8 cellular contexts compared by ENCODE assay signal in genomic region chr1:88800382-88801051, GRCh38.
A peak's percentile ranks its signal among the peaks of the same experiment; 100 is the strongest.
DNase-seq lines count a peak whose midpoint lies in the region; ATAC-seq and TF ChIP-seq lines count a peak whose summit lies in the region.

No MANE protein-coding gene starts in this region.

- no peaks in the 10 kb centered on the region for H3K4me1 Mint-ChIP-seq in stimulated activated effector memory CD8-positive, alpha-beta T cell treated with anti-CD3 and anti-CD28 coated beads, Interleukin-12 subunit alpha, Interleukin-12 subunit beta, amount 100 ng/mL, for 72 hours

- peak; percentile 49 for DNase-seq in EH (ENCODE audit: low read depth)
- peak; percentile 6 for DNase-seq in M059J (ENCODE audit: low read depth)
- peak; percentile 60 for DNase-seq in adipocyte (ENCODE audit: low read depth)
- peak; percentile 29 for DNase-seq in iPS-NIHi7 (ENCODE audit: extremely low spot score)
- peak; percentile 44 to 74 for DNase-seq in stimulated activated effector memory CD8-positive, alpha-beta T cell treated with anti-CD3 and anti-CD28 coated beads, Interleukin-12 subunit alpha, Interleukin-12 subunit beta, amount 100 ng/mL, for 72 hours (ENCODE audit: low spot score in 2 of 2)
- no peak for DNase-seq in omental fat pad (ENCODE audit: low spot score)
- DNase-seq in SIG-M5 (lab: John Stamatoyannopoulos, UW): no peak

- peaks cover 7% of the 10 kb centered on the region for H3K9me3 ChIP-seq in adipocyte (ENCODE audit: control insufficient read depth, low read length)

- peak overlapping the region; percentile 18 for H3K27ac Mint-ChIP-seq in stimulated activated effector memory CD8-positive, alpha-beta T cell treated with anti-CD3 and anti-CD28 coated beads, Interleukin-12 subunit alpha, Interleukin-12 subunit beta, amount 100 ng/mL, for 72 hours

- peaks cover 60% of the 10 kb centered on the region for H3K36me3 ChIP-seq in adipocyte (ENCODE audit: control insufficient read depth, insufficient read depth, low read length, severe bottlenecking)

- H3K36me3 Mint-ChIP-seq in stimulated activated effector memory CD8-positive, alpha-beta T cell treated with anti-CD3 and anti-CD28 coated beads, Interleukin-12 subunit alpha, Interleukin-12 subunit beta, amount 100 ng/mL, for 72 hours: peaks cover 25% of the 10 kb centered on the region

- ATAC-seq in stimulated activated effector memory CD8-positive, alpha-beta T cell treated with anti-CD3 and anti-CD28 coated beads, Interleukin-12 subunit alpha, Interleukin-12 subunit beta, amount 100 ng/mL, for 72 hours: peak; percentile 67
- ATAC-seq in omental fat pad (ENCODE audit: low FRiP score) (no peak), HG02973 (IDR thresholded peaks at IDR 0.05; ENCODE audit: unreplicated experiment) (no peak)

- no peak overlapping the region for H3K4me3 Mint-ChIP-seq in stimulated activated effector memory CD8-positive, alpha-beta T cell treated with anti-CD3 and anti-CD28 coated beads, Interleukin-12 subunit alpha, Interleukin-12 subunit beta, amount 100 ng/mL, for 72 hours

- TF ChIP-seq CTCF in omental fat pad (IDR thresholded peaks at IDR 0.05): no peak

- H3K9me3 Mint-ChIP-seq in stimulated activated effector memory CD8-positive, alpha-beta T cell treated with anti-CD3 and anti-CD28 coated beads, Interleukin-12 subunit alpha, Interleukin-12 subunit beta, amount 100 ng/mL, for 72 hours: no peaks in the 10 kb centered on the region

- no peak overlapping the region for H3K4me3 ChIP-seq in adipocyte (ENCODE audit: low read length)

- no peaks in the 10 kb centered on the region for H3K27me3 ChIP-seq in adipocyte (replicated peaks; ENCODE audit: control insufficient read depth, insufficient read depth, low read length)

- H3K4me1 ChIP-seq in adipocyte (ENCODE audit: control insufficient read depth, insufficient read depth, low read length): peaks cover 14% of the 10 kb centered on the region

- H3K9ac ChIP-seq in adipocyte (ENCODE audit: low read length): no peak overlapping the region

Comparison
In these comparisons a context has a peak if more than half of its experiments do, and no peak if none do; other contexts are left out.
1. DNase-seq: peak in EH (single experiment), M059J (single experiment), adipocyte (single experiment), iPS-NIHi7 (single experiment) and stimulated activated effector memory CD8-positive, alpha-beta T cell treated with anti-CD3 and anti-CD28 coated beads, Interleukin-12 subunit alpha, Interleukin-12 subunit beta, amount 100 ng/mL, for 72 hours (2 of 2); none in omental fat pad (single experiment) and SIG-M5 (single experiment).